Comparison of ENCODE assay signal across 2 cellular contexts in the genomic region with DNA sequence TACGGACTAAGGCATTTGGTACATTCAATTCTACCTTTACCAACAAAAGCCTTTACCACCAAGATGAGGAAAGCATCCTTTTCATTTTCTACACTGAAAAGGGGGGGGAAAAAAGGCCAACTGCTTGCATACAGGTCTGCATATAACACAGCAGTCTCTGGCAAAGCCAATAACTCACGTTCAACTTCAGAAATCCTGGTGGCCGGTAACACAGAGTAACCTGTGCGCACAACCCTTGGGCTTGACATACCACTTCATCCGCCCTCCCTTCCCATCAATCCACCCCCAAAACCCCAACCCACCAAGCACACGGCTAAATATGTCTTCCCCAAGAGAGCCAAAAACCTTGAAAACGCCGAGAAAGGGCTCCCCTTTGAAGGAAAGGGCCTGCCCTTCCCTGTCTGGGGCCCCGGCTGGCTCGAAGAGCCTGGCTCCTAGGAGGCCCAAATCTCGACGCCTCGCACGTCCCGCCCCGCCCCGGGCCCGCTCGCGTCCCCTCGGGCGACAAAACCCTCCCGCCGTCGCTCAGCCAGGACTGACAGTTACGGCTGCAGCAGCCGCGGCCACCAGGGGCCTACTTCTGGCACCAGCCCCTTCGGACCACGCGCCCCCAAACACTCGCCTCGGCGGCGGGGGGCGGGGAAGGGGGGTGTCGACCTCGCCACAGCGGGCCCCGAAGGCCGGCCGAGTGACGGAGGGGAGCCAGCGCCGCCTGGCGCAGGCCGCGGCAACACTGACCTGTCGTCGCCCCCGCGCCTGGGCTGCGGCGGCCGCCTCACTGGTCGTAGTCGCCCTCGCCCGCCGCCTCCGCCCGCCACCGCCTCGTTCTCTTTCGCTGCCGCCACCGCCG.
A peak's percentile ranks its signal among the peaks of the same experiment; 100 is the strongest.
TF ChIP-seq lines count a peak whose summit lies in the region.

No MANE protein-coding gene starts in this region.

TF ChIP-seq in GM23338, 12 proteins besides CTCF, POLR2A, EP300 and RAD21 (continued from another document):
- TF ChIP-seq, protein P1, sequence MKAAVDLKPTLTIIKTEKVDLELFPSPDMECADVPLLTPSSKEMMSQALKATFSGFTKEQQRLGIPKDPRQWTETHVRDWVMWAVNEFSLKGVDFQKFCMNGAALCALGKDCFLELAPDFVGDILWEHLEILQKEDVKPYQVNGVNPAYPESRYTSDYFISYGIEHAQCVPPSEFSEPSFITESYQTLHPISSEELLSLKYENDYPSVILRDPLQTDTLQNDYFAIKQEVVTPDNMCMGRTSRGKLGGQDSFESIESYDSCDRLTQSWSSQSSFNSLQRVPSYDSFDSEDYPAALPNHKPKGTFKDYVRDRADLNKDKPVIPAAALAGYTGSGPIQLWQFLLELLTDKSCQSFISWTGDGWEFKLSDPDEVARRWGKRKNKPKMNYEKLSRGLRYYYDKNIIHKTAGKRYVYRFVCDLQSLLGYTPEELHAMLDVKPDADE (IDR thresholded peaks at IDR 0.05), result no peak

TF ChIP-seq in WTC11, 78 proteins besides CTCF, POLR2A, EP300 and RAD21 (continued from another document):
- TF ChIP-seq HMGXB4 (CRISPR knock-in tag; IDR thresholded peaks at IDR 0.05), result peak; percentile 93; the same call in 1 of the 2 replicates
- TF ChIP-seq, protein P2, sequence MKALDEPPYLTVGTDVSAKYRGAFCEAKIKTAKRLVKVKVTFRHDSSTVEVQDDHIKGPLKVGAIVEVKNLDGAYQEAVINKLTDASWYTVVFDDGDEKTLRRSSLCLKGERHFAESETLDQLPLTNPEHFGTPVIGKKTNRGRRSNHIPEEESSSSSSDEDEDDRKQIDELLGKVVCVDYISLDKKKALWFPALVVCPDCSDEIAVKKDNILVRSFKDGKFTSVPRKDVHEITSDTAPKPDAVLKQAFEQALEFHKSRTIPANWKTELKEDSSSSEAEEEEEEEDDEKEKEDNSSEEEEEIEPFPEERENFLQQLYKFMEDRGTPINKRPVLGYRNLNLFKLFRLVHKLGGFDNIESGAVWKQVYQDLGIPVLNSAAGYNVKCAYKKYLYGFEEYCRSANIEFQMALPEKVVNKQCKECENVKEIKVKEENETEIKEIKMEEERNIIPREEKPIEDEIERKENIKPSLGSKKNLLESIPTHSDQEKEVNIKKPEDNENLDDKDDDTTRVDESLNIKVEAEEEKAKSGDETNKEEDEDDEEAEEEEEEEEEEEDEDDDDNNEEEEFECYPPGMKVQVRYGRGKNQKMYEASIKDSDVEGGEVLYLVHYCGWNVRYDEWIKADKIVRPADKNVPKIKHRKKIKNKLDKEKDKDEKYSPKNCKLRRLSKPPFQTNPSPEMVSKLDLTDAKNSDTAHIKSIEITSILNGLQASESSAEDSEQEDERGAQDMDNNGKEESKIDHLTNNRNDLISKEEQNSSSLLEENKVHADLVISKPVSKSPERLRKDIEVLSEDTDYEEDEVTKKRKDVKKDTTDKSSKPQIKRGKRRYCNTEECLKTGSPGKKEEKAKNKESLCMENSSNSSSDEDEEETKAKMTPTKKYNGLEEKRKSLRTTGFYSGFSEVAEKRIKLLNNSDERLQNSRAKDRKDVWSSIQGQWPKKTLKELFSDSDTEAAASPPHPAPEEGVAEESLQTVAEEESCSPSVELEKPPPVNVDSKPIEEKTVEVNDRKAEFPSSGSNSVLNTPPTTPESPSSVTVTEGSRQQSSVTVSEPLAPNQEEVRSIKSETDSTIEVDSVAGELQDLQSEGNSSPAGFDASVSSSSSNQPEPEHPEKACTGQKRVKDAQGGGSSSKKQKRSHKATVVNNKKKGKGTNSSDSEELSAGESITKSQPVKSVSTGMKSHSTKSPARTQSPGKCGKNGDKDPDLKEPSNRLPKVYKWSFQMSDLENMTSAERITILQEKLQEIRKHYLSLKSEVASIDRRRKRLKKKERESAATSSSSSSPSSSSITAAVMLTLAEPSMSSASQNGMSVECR (CRISPR knock-in tag; IDR thresholded peaks at IDR 0.05; ENCODE audit: borderline replicate concordance), result 0 out of 2 replicates have a peak, but pooled peaks have one; percentile 51
- TF ChIP-seq, protein P3, sequence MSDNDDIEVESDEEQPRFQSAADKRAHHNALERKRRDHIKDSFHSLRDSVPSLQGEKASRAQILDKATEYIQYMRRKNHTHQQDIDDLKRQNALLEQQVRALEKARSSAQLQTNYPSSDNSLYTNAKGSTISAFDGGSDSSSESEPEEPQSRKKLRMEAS (CRISPR knock-in tag; IDR thresholded peaks at IDR 0.05), result peak; percentile 72; the same call in 1 of the 2 replicates
- TF ChIP-seq, protein P4, sequence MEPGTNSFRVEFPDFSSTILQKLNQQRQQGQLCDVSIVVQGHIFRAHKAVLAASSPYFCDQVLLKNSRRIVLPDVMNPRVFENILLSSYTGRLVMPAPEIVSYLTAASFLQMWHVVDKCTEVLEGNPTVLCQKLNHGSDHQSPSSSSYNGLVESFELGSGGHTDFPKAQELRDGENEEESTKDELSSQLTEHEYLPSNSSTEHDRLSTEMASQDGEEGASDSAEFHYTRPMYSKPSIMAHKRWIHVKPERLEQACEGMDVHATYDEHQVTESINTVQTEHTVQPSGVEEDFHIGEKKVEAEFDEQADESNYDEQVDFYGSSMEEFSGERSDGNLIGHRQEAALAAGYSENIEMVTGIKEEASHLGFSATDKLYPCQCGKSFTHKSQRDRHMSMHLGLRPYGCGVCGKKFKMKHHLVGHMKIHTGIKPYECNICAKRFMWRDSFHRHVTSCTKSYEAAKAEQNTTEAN (CRISPR knock-in tag; IDR thresholded peaks at IDR 0.05), result 0 out of 2 replicates have a peak, but pooled peaks have one; percentile 21
